Comparison of ENCODE assay signal across 17 cellular contexts in genomic region chr10:123744226-123744536, GRCh38.
A peak's percentile ranks its signal among the peaks of the same experiment; 100 is the strongest.
DNase-seq lines count a peak whose midpoint lies in the region; ATAC-seq and TF ChIP-seq lines count a peak whose summit lies in the region.
"Had no signal": no experiment of that assay in that cellular context is flagged by ENCODE, and none has a peak within 500 bp of the region (broad histone marks: within the 10 kb centered on the region; RNA-seq: fewer than 3 reads in every experiment).

No MANE protein-coding gene starts in this region.

- no peak overlapping the region for H3K27ac ChIP-seq in GM23338 (ENCODE audit: low read depth)
- peak overlapping the region in 3 of 4 donors; percentile 6 to 58 (median 14) for H3K27ac ChIP-seq in sigmoid colon
- H3K27ac ChIP-seq: GM23248 had no signal

- H3K4me1 ChIP-seq in GM23338 (ENCODE audit: insufficient read depth) (peaks cover 16% of the 10 kb centered on the region), sigmoid colon (peaks cover 0 to 53% (median 37%) of the 10 kb centered on the region in 4 donors)
- H3K4me1 ChIP-seq: Caco-2 had no signal

- WGBS in sigmoid colon, 2 donors, result 79 to 84% methylated on average over 6 of the region's 6 CpGs

- no peak overlapping the region for H3K4me3 Mint-ChIP-seq in GM23338
- no peak overlapping the region for H3K4me3 Mint-ChIP-seq in mesothelial cell of epicardium
- H3K4me3 Mint-ChIP-seq: CD4-positive, alpha-beta T cell; HFFc6; IgD-negative memory B cell had no signal

- no peaks in the 10 kb centered on the region for H3F3A ChIP-seq in GM23338 (replicated peaks; ENCODE audit: low read depth)

- ATAC-seq in GM23338, result no peak
- no peak for ATAC-seq in HG03520 (IDR thresholded peaks at IDR 0.05; ENCODE audit: unreplicated experiment)
- ATAC-seq: HCT116, HepG2 had no signal

- intact Hi-C loops in sigmoid colon (cut with DNase I), result loop anchor here (5.0 kb wide), 1 partner anchor 223 kb away; no protein-coding TSS in a partner anchor

- H3K27me3 Mint-ChIP-seq in GM23338 (ENCODE audit: insufficient read depth, low read depth, poor library complexity), result peaks cover 6% of the 10 kb centered on the region
- peaks cover 2% of the 10 kb centered on the region for H3K27me3 Mint-ChIP-seq in mesothelial cell of epicardium (ENCODE audit: low read depth)

- H3K4me2 ChIP-seq in GM23338, result no peak overlapping the region

- H3K4me3 ChIP-seq in GM23338 (no peak overlapping the region), sigmoid colon (no peak overlapping the region)
- H3K4me3 ChIP-seq: GM23248 had no signal

- no peaks in the 10 kb centered on the region for H3K79me2 ChIP-seq in GM23338 (replicated peaks; ENCODE audit: insufficient read depth)

- no peak for DNase-seq in GM23338 (ENCODE audit: low spot score)
- DNase-seq in mesothelial cell of epicardium (ENCODE audit: low spot score in 2 of 2, unreplicated experiment in 2 of 2), result no peak
- DNase-seq in sigmoid colon, result no peak
- DNase-seq in erythroblast (lab: John Stamatoyannopoulos, UW), result no peak
- no peak for DNase-seq in HK-2 (ENCODE audit: unreplicated experiment)
- DNase-seq: ACHN; C1 segment of cervical spinal cord; Caco-2; CD4-positive, alpha-beta T cell; H7 had no signal

- no peaks in the 10 kb centered on the region for H3K9me3 Mint-ChIP-seq in GM23338
- no peaks in the 10 kb centered on the region for H3K9me3 Mint-ChIP-seq in mesothelial cell of epicardium
- H3K9me3 Mint-ChIP-seq: CD4-positive, alpha-beta T cell had no signal

- H3K27ac Mint-ChIP-seq in GM23338, result peak overlapping the region; percentile 21; the same call in 1 of the 2 replicates
- H3K27ac Mint-ChIP-seq in mesothelial cell of epicardium, result peak overlapping the region; percentile 16
- H3K27ac Mint-ChIP-seq: CD4-positive, alpha-beta T cell; IgD-negative memory B cell had no signal

- TF ChIP-seq POLR2A in sigmoid colon (IDR thresholded peaks at IDR 0.05) (no peak), erythroblast (IDR thresholded peaks at IDR 0.05; ENCODE audit: low read length) (no peak)

- H3K4me1 Mint-ChIP-seq in GM23338 (peaks cover 19% of the 10 kb centered on the region), mesothelial cell of epicardium (peaks cover 13% of the 10 kb centered on the region)
- H3K4me1 Mint-ChIP-seq: IgD-negative memory B cell had no signal

- H2AFZ ChIP-seq in GM23338, result no peak overlapping the region
- H2AFZ ChIP-seq: GM23248 had no signal

- H3K27me3 ChIP-seq in GM23338 (ENCODE audit: insufficient read depth) (no peaks in the 10 kb centered on the region), sigmoid colon (no peaks in the 10 kb centered on the region)
- H3K27me3 ChIP-seq: BE2C had no signal

- H3K36me3 ChIP-seq in GM23338 (ENCODE audit: insufficient read depth), result no peaks in the 10 kb centered on the region
- peaks cover 0 to 12% (median 5%) of the 10 kb centered on the region in 4 donors for H3K36me3 ChIP-seq in sigmoid colon
- H3K36me3 ChIP-seq: BE2C had no signal

- H3K36me3 Mint-ChIP-seq in GM23338 (ENCODE audit: low read depth), result peaks cover 4% of the 10 kb centered on the region; the same call in 1 of the 3 replicates
- no peaks in the 10 kb centered on the region for H3K36me3 Mint-ChIP-seq in mesothelial cell of epicardium
- H3K36me3 Mint-ChIP-seq: IgD-negative memory B cell had no signal

- no peaks in the 10 kb centered on the region for H3K9me2 ChIP-seq in GM23338 (ENCODE audit: insufficient read depth)

- TF ChIP-seq EP300 in sigmoid colon (IDR thresholded peaks at IDR 0.05), result no peak

- no peak for TF ChIP-seq CTCF in GM23338 (conservative IDR thresholded peaks at IDR 0.05; ENCODE audit: low read depth in 2 of 2)
- no peak for TF ChIP-seq CTCF in mesothelial cell of epicardium (IDR thresholded peaks at IDR 0.05; ENCODE audit: unreplicated experiment)
- TF ChIP-seq CTCF in sigmoid colon (IDR thresholded peaks at IDR 0.05), result no peak

- no peaks in the 10 kb centered on the region for H3K9me3 ChIP-seq in sigmoid colon
- H3K9me3 ChIP-seq: BE2C, Caco-2 had no signal

- no peaks in the 10 kb centered on the region for H4K20me1 ChIP-seq in GM23338 (replicated peaks; ENCODE audit: insufficient read depth)

TF ChIP-seq in GM23338, 12 proteins besides CTCF, POLR2A, EP300 and RAD21 (continues in another document):
- no peak for TF ChIP-seq POLR2AphosphoS5 (IDR thresholded peaks at IDR 0.05; ENCODE audit: low read depth)
- no peak for TF ChIP-seq JUNB (IDR thresholded peaks at IDR 0.05; ENCODE audit: unreplicated experiment)
- TF ChIP-seq EZH2phosphoT487 (IDR thresholded peaks at IDR 0.05; ENCODE audit: unreplicated experiment), result no peak
- no peak for TF ChIP-seq EZH2 (IDR thresholded peaks at IDR 0.05; ENCODE audit: low read depth, unreplicated experiment)
- TF ChIP-seq ZNF462 (CRISPR knock-in tag; IDR thresholded peaks at IDR 0.05), result no peak
- no peak for TF ChIP-seq ZNF331 (CRISPR knock-in tag; IDR thresholded peaks at IDR 0.05; ENCODE audit: low read depth)
- TF ChIP-seq STAT1 (IDR thresholded peaks at IDR 0.05; ENCODE audit: unreplicated experiment), result no peak
- TF ChIP-seq ZNF114 (CRISPR knock-in tag; IDR thresholded peaks at IDR 0.05), result no peak
